ENCODE assay signal across 8 cellular contexts in the genomic region with DNA sequence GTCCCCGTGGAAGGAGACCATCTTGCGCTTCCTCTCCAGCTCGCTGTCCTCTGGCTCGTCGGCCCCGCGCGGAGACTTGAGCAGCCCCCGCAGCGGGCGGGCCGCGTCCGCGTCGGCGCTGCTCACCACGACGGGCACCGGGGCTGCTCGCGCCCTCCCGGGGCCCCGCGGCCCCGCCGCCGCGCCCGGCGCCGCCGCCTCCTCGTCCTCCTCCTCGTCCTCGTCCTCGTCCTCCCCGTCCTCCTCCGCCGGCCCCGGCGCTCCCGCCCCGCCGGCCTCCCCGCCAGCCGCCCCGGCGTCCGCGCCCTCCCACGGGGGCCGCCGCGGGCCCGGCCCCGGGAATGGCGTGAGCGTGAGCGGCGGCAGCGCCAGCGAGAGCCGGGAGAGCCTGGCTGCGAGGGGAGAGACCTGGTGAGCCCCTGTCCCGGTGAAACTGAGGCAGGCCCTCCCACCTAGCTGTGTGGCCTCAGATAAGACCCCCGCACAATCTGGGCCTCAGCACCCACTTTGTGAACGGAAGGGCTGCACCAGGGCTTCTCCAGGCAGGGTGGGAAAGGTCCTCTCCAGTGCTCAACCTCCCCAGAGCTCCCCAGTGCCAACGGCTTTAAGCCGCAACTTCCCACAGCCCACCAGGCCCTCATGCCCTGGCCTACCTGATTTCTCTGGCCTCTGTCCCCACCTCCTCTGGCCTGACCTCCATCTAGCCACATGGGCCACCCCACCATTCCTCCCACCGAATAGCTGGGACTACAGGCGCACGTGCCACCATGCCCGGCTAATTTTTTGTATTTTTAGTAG. TPM values are rescaled to one million over a fixed set of nuclear protein-coding genes. Genes with fewer than 3 reads are reported as not detected.
DNase-seq lines count a peak whose midpoint lies in the region; ATAC-seq and TF ChIP-seq lines count a peak whose summit lies in the region.

No MANE protein-coding gene starts in this region.

- H3K4me1 Mint-ChIP-seq in dendritic cell treated with granulocyte-macrophage colony-stimulating factor and Interleukin-4, amounts not matched to agents 40 ng/mL and 50 ng/mL, for 4 days (ENCODE audit: low read depth), result peaks cover 51% of the 10 kb centered on the region
- peaks cover 36 to 42% (median 37%) of the 10 kb centered on the region in 3 donors for H3K4me1 Mint-ChIP-seq in naive B cell

- ATAC-seq in HG03342 (IDR thresholded peaks at IDR 0.05; ENCODE audit: unreplicated experiment) (peak; percentile 2), naive B cell (ENCODE audit: low read depth in 2 of 2) (no peak)

- intact Hi-C loops in dendritic cell treated with granulocyte-macrophage colony-stimulating factor and Interleukin-4, amounts not matched to agents 40 ng/mL and 50 ng/mL, for 4 days (cut with micrococcal nuclease), result loop anchor here (5.0 kb wide), 1 partner anchor 113 kb away; a partner anchor contains a TSS

- DNase-seq in naive B cell (no peak), NCI-H82 treated with DMSO at 0.1 percent for 48 hours (lab: John Stamatoyannopoulos, UW; ENCODE audit: unreplicated experiment) (no peak), NOMO-1 treated with dmso at 0.1 percent for 144 hours (lab: John Stamatoyannopoulos, UW; ENCODE audit: unreplicated experiment) (no peak)
- no peak for DNase-seq in activated effector memory CD4-positive, alpha-beta T cell treated with anti-CD3 and anti-CD28 coated beads, Interleukin-2, amount 50 U/mL, for 16 hours
- no peak for DNase-seq in activated effector memory CD4-positive, alpha-beta T cell treated with Interleukin-2 at 50 U/mL for 16 hours

- peak overlapping the region; percentile 69 for H3K27ac ChIP-seq in C4-2B

- no peaks in the 10 kb centered on the region for H3K36me3 Mint-ChIP-seq in dendritic cell treated with granulocyte-macrophage colony-stimulating factor and Interleukin-4, amounts not matched to agents 40 ng/mL and 50 ng/mL, for 4 days (ENCODE audit: low read depth)
- peaks cover 0 to 6% of the 10 kb centered on the region in 2 donors for H3K36me3 Mint-ChIP-seq in naive B cell

- peak overlapping the region; percentile 90 for H3K27ac Mint-ChIP-seq in dendritic cell treated with granulocyte-macrophage colony-stimulating factor and Interleukin-4, amounts not matched to agents 40 ng/mL and 50 ng/mL, for 4 days
- no peak overlapping the region for H3K27ac Mint-ChIP-seq in naive B cell

- peak overlapping the region; percentile 80 for H3K4me3 Mint-ChIP-seq in dendritic cell treated with granulocyte-macrophage colony-stimulating factor and Interleukin-4, amounts not matched to agents 40 ng/mL and 50 ng/mL, for 4 days
- H3K4me3 Mint-ChIP-seq in naive B cell, result peak overlapping the region; percentile 64 to 93 (median 82)

- TF ChIP-seq CTCF in C4-2B (conservative IDR thresholded peaks at IDR 0.05), result no peak

- H3K27me3 Mint-ChIP-seq in dendritic cell treated with granulocyte-macrophage colony-stimulating factor and Interleukin-4, amounts not matched to agents 40 ng/mL and 50 ng/mL, for 4 days, result peaks cover 61% of the 10 kb centered on the region
- peaks cover 30 to 58% (median 48%) of the 10 kb centered on the region in 3 donors for H3K27me3 Mint-ChIP-seq in naive B cell

- H3K9me3 Mint-ChIP-seq in dendritic cell treated with granulocyte-macrophage colony-stimulating factor and Interleukin-4, amounts not matched to agents 40 ng/mL and 50 ng/mL, for 4 days, result no peaks in the 10 kb centered on the region
- H3K9me3 Mint-ChIP-seq in naive B cell, result peaks cover 0 to 3% (median 0%) of the 10 kb centered on the region in 7 donors

RNA-seq across cellular contexts. Expression of a gene that starts 17.7 kb away (rescaled TPM):
- not detected for polyA plus RNA-seq in naive B cell (ENCODE audit: low read depth in 6 of 6)

RNA-seq across cellular contexts. Expression of a gene that starts 24.7 kb away (rescaled TPM):
- polyA plus RNA-seq in naive B cell (ENCODE audit: low read depth in 6 of 6), result 10 to 100 TPM in 5 of 6 donors, 1 to 10 TPM in 1; 10.0 to 29.9 (median 20.3) TPM

RNA-seq across cellular contexts. Expression of a gene that starts 38.5 kb away (rescaled TPM):
- polyA plus RNA-seq in naive B cell (ENCODE audit: low read depth in 6 of 6), result under 1 TPM in 5 of 6 donors, not detected in 1; 0.12 to 0.72 (median 0.24) TPM

RNA-seq across cellular contexts. Expression of a gene that starts 48.1 kb away (rescaled TPM):
- polyA plus RNA-seq in naive B cell (ENCODE audit: low read depth in 6 of 6), result 10 to 100 TPM; 27.8 to 44.8 (median 37.1) TPM

RNA-seq across cellular contexts. Expression of a gene that starts 58.1 kb away (rescaled TPM):
- not detected for polyA plus RNA-seq in naive B cell (ENCODE audit: low read depth in 6 of 6)
